22 cellular contexts compared by ENCODE assay signal in genomic region chrX:107755721-107756120, GRCh38. TPM values are rescaled to one million over a fixed set of nuclear protein-coding genes. Genes with fewer than 3 reads are reported as not detected.
DNase-seq lines count a peak whose midpoint lies in the region; ATAC-seq, FAIRE-seq and TF ChIP-seq lines count a peak whose summit lies in the region.
"Had no signal": no experiment of that assay in that cellular context is flagged by ENCODE, and none has a peak within 500 bp of the region (broad histone marks: within the 10 kb centered on the region; RNA-seq: fewer than 3 reads in every experiment).

No MANE protein-coding gene starts in this region.

- no peak for TF ChIP-seq EP300 in HepG2 (IDR thresholded peaks at IDR 0.05; ENCODE audit: low read depth in 2 of 2, low read length in 2 of 2)
- TF ChIP-seq EP300 in HepG2 (CRISPR knock-in tag; IDR thresholded peaks at IDR 0.05; ENCODE audit: borderline replicate concordance): no peak

- peaks cover 0 to 38% (median 27%) of the 10 kb centered on the region in 7 donors for H3K4me1 Mint-ChIP-seq in naive thymus-derived CD4-positive, alpha-beta T cell
- H3K4me1 Mint-ChIP-seq in T-helper 17 cell: peaks cover 8% of the 10 kb centered on the region

- H3K27ac ChIP-seq in liver (ENCODE audit: low read depth in 1 of 2, low read length in 2 of 2) (no peak overlapping the region), HepG2 (ENCODE audit: extremely low read length, insufficient read depth, low read length) (no peak overlapping the region), left ventricle myocardium inferior (replicated peaks) (peak overlapping the region; percentile 79), temporal lobe (ENCODE audit: low read depth, low read length) (peak overlapping the region; percentile 67), small intestine (ENCODE audit: low read depth in 1 of 2, low read length in 1 of 2) (no peak overlapping the region)
- H3K27ac ChIP-seq in naive thymus-derived CD4-positive, alpha-beta T cell (ENCODE audit: low read depth, low read length): no peak overlapping the region

- H3K27me3 ChIP-seq in liver (ENCODE audit: control insufficient read depth in 4 of 4, insufficient read depth in 4 of 4, low read length in 3 of 4) (no peaks in the 10 kb centered on the region), HepG2 (ENCODE audit: control insufficient read depth in 1 of 2, insufficient read depth in 2 of 2, low read length in 2 of 2) (no peaks in the 10 kb centered on the region), left ventricle myocardium inferior (ENCODE audit: low read depth) (no peaks in the 10 kb centered on the region), small intestine (ENCODE audit: control insufficient read depth in 2 of 2, insufficient read depth in 2 of 2, low read length in 2 of 2) (no peaks in the 10 kb centered on the region)
- H3K27me3 ChIP-seq in naive thymus-derived CD4-positive, alpha-beta T cell (ENCODE audit: control insufficient read depth in 2 of 2, insufficient read depth in 2 of 2, low read length in 2 of 2): no peaks in the 10 kb centered on the region

- no peaks in the 10 kb centered on the region for H3K79me2 ChIP-seq in HepG2 (ENCODE audit: insufficient read depth, low read length)

- no peak for TF ChIP-seq CTCF in liver (IDR thresholded peaks at IDR 0.05; ENCODE audit: low read depth, low read length, missing input control)
- no peak for TF ChIP-seq CTCF in HepG2 (CRISPR knock-in tag; IDR thresholded peaks at IDR 0.05)
- TF ChIP-seq CTCF in left ventricle myocardium inferior (IDR thresholded peaks at IDR 0.05; ENCODE audit: borderline replicate concordance): no peak

- intact Hi-C loops in HepG2 (cut with micrococcal nuclease; ENCODE audit: unreplicated experiment): no loop called here
- intact Hi-C loops in left ventricle myocardium inferior (cut with micrococcal nuclease): no loop called here
- intact Hi-C loops in naive thymus-derived CD4-positive, alpha-beta T cell (cut with micrococcal nuclease): no loop called here

- CTCF ChIA-PET in HepG2 (lab: Yijun Ruan, JAX; ENCODE audit: low intra/inter-chr PET ratio, low total read pairs): no interaction called here
- CTCF ChIA-PET in naive thymus-derived CD4-positive, alpha-beta T cell (lab: Charles Lee): no interaction called here

- peak overlapping the region in 5 of 9 donors; percentile 19 to 75 (median 23) for H3K27ac Mint-ChIP-seq in naive thymus-derived CD4-positive, alpha-beta T cell
- no peak overlapping the region for H3K27ac Mint-ChIP-seq in T-helper 17 cell
- H3K27ac Mint-ChIP-seq: CD8-positive, alpha-beta T cell; GM23338 had no signal

- H3K9ac ChIP-seq in liver (ENCODE audit: low read depth in 1 of 2, low read length in 2 of 2) (no peak overlapping the region), HepG2 (ENCODE audit: insufficient read depth, low read depth, low read length) (no peak overlapping the region)

- no peak overlapping the region for H2AFZ ChIP-seq in HepG2 (ENCODE audit: low read length)
- H2AFZ ChIP-seq: GM23338 had no signal

- no peak overlapping the region for H3K4me2 ChIP-seq in HepG2 (ENCODE audit: low read depth, low read length)
- H3K4me2 ChIP-seq: GM23338 had no signal

- 44% methylated on average over 3 of the region's 3 CpGs for WGBS in liver
- WGBS in HepG2 (ENCODE audit: low lambda C conversion rate): no CpG with 5 or more reads among the region's 3 CpGs
- WGBS in small intestine, 3 donors: 64 to 76% (median 67%) methylated on average over 3 of the region's 3 CpGs

- no peak for DNase-seq in HepG2 (ENCODE audit: low spot score)
- no peak for DNase-seq in left ventricle myocardium inferior
- DNase-seq in naive thymus-derived CD4-positive, alpha-beta T cell: no peak
- DNase-seq in small intestine: no peak
- no peak for DNase-seq in T-helper 17 cell
- DNase-seq: CD8-positive, alpha-beta T cell; DMS79; KG1; NCI-H1417 treated with DMSO at 0.1 percent for 48 hours; NCI-H1930; NCI-H2171 treated with DMSO at 0.1 percent for 48 hours; NCI-H774; RPMI8226 had no signal

- TF ChIP-seq POLR2A in HepG2 (IDR thresholded peaks at IDR 0.05; ENCODE audit: insufficient read depth in 1 of 2, low read depth in 2 of 2, low read length in 2 of 2): no peak

- in situ Hi-C loops in HepG2 (cut with HindIII; ENCODE audit: extremely low pct_ligation_motif_present, low pct_unique_long_range_greater_than_20kb): no loop called here

- no peak for FAIRE-seq in HepG2 (lab: Jason Lieb, UNC)
- FAIRE-seq in small intestine (lab: Jason Lieb, UNC): no peak
- FAIRE-seq: D721Med had no signal

- no peaks in the 10 kb centered on the region for H4K20me1 ChIP-seq in HepG2 (ENCODE audit: insufficient read depth, low read length)

- H3K36me3 Mint-ChIP-seq in naive thymus-derived CD4-positive, alpha-beta T cell: peaks cover 0 to 4% (median 0%) of the 10 kb centered on the region in 5 donors
- H3K36me3 Mint-ChIP-seq in T-helper 17 cell (ENCODE audit: low read depth): no peaks in the 10 kb centered on the region

- POLR2A ChIA-PET in HepG2 (lab: Yijun Ruan, JAX): no interaction called here
- POLR2A ChIA-PET in naive thymus-derived CD4-positive, alpha-beta T cell (lab: Charles Lee): interaction anchor here (1.6 to 2.0 kb wide), 2 partner anchors 12 to 13 kb away, joined by 4 to 12 read pairs; no protein-coding TSS in a partner anchor

- H3K4me3 ChIP-seq in liver (ENCODE audit: low read depth in 1 of 3, low read length in 3 of 3): no peak overlapping the region
- no peak overlapping the region for H3K4me3 ChIP-seq in HepG2 (replicated peaks in 1 of 3; ENCODE audit: insufficient read depth in 1 of 3, low read depth in 2 of 3, low read length in 3 of 3)
- no peak overlapping the region for H3K4me3 ChIP-seq in left ventricle myocardium inferior
- no peak overlapping the region for H3K4me3 ChIP-seq in naive thymus-derived CD4-positive, alpha-beta T cell (ENCODE audit: low read length)
- H3K4me3 ChIP-seq in small intestine (ENCODE audit: low read depth in 1 of 2, low read length in 2 of 2): no peak overlapping the region
- H3K4me3 ChIP-seq: GM23338 had no signal

- no TSS peak for BruUV-seq in HepG2 (replicated peaks; lab: Mats Ljungman, UMichigan)

- TF ChIP-seq RAD21 in liver (IDR thresholded peaks at IDR 0.05) (no peak), HepG2 (CRISPR knock-in tag; IDR thresholded peaks at IDR 0.05) (no peak)

- H3K9me3 Mint-ChIP-seq in naive thymus-derived CD4-positive, alpha-beta T cell: no peaks in the 10 kb centered on the region
- H3K9me3 Mint-ChIP-seq: CD8-positive, alpha-beta T cell; GM23338 had no signal

- no peaks in the 10 kb centered on the region for H3K27me3 Mint-ChIP-seq in naive thymus-derived CD4-positive, alpha-beta T cell
- no peaks in the 10 kb centered on the region for H3K27me3 Mint-ChIP-seq in T-helper 17 cell

- H3K4me3 Mint-ChIP-seq in naive thymus-derived CD4-positive, alpha-beta T cell: peak overlapping the region in 1 of 10 donors; percentile 37
- no peak overlapping the region for H3K4me3 Mint-ChIP-seq in T-helper 17 cell
- H3K4me3 Mint-ChIP-seq: CD8-positive, alpha-beta T cell; GM23338 had no signal

- peaks cover 0 to 6% (median 5%) of the 10 kb centered on the region in 4 donors for H3K4me1 ChIP-seq in liver (ENCODE audit: control insufficient read depth in 4 of 4, insufficient read depth in 4 of 4, low read length in 3 of 4)
- no peaks in the 10 kb centered on the region for H3K4me1 ChIP-seq in HepG2 (ENCODE audit: insufficient read depth, low read length)
- peaks cover 58% of the 10 kb centered on the region for H3K4me1 ChIP-seq in left ventricle myocardium inferior
- peaks cover 0 to 8% of the 10 kb centered on the region in 2 donors for H3K4me1 ChIP-seq in naive thymus-derived CD4-positive, alpha-beta T cell (ENCODE audit: control insufficient read depth in 2 of 2, insufficient read depth in 2 of 2, low read length in 2 of 2)
- H3K4me1 ChIP-seq in small intestine (ENCODE audit: control insufficient read depth in 2 of 2, insufficient read depth in 1 of 2, low read depth in 1 of 2, low read length in 1 of 2): no peaks in the 10 kb centered on the region

- H3K36me3 ChIP-seq in liver (ENCODE audit: control insufficient read depth in 4 of 4, insufficient read depth in 3 of 4, low read depth in 1 of 4, low read length in 3 of 4) (no peaks in the 10 kb centered on the region), HepG2 (replicated peaks in 1 of 2; ENCODE audit: control insufficient read depth in 1 of 2, insufficient read depth in 2 of 2, low read length in 2 of 2) (no peaks in the 10 kb centered on the region), left ventricle myocardium inferior (no peaks in the 10 kb centered on the region), small intestine (ENCODE audit: control insufficient read depth in 2 of 2, insufficient read depth in 2 of 2, low read length in 2 of 2) (no peaks in the 10 kb centered on the region)
- no peaks in the 10 kb centered on the region for H3K36me3 ChIP-seq in naive thymus-derived CD4-positive, alpha-beta T cell (ENCODE audit: control insufficient read depth in 2 of 3, insufficient read depth in 3 of 3, low read length in 3 of 3)

- ATAC-seq in HepG2: no peak
- ATAC-seq in naive thymus-derived CD4-positive, alpha-beta T cell: no peak
- ATAC-seq in GM21723 (IDR thresholded peaks at IDR 0.05; ENCODE audit: unreplicated experiment): no peak
- no peak for ATAC-seq in T-helper 17 cell
- ATAC-seq: CD8-positive, alpha-beta T cell; GM23338; HCT116 had no signal

- H3K9me3 ChIP-seq in liver (ENCODE audit: control insufficient read depth in 4 of 4, low read length in 3 of 4): no peaks in the 10 kb centered on the region
- no peaks in the 10 kb centered on the region for H3K9me3 ChIP-seq in HepG2 (ENCODE audit: low read length)
- H3K9me3 ChIP-seq in left ventricle myocardium inferior (replicated peaks): no peaks in the 10 kb centered on the region
- H3K9me3 ChIP-seq in naive thymus-derived CD4-positive, alpha-beta T cell (ENCODE audit: control insufficient read depth in 2 of 3, low read length in 3 of 3): no peaks in the 10 kb centered on the region
- H3K9me3 ChIP-seq in small intestine (ENCODE audit: control insufficient read depth, low read depth): no peaks in the 10 kb centered on the region
- H3K9me3 ChIP-seq in T-helper 17 cell (ENCODE audit: control insufficient read depth, low read length, poor library complexity, severe bottlenecking): no peaks in the 10 kb centered on the region

RNA-seq across cellular contexts. Expression of gene TSC22D3, which starts 19.9 kb away (rescaled TPM):
- total RNA-seq in liver (10 to 100 TPM; 10.5 to 66.2 TPM), HepG2 (2016; rRNA removed; fragmentation: Illumina TruSeq; extraction: Trizol) (0.42 and 0.82 TPM in 2 replicates), left ventricle myocardium inferior (58.9 TPM), temporal lobe (46.0 TPM), T-helper 17 cell (1,000 to 10,000 TPM; 1,559 to 2,031 TPM)
- polyA plus RNA-seq in liver (100 to 1,000 TPM in 1 of 2 donors, 10 to 100 TPM in 1; 30.1 to 128 TPM), HepG2 (2011; rRNA removed) (1.5 and 1.9 TPM in 2 replicates), small intestine (100 to 1,000 TPM; 117 to 244 (median 123) TPM)
- total RNA-seq in HepG2 (2016; cell fraction: cytosol; rRNA removed; fragmentation: Illumina TruSeq; extraction: Trizol; ENCODE audit: low read depth): 0.20 and 0.26 TPM in 2 replicates
- total RNA-seq in HepG2 (2016; cell fraction: insoluble cytoplasmic fraction; rRNA removed; fragmentation: Illumina TruSeq; extraction: Trizol): 0.88 and 1.1 TPM in 2 replicates
- 0.87 and 1.00 TPM in 2 replicates for total RNA-seq in HepG2 (2016; cell fraction: membrane; rRNA removed; fragmentation: Illumina TruSeq; extraction: Trizol)
- 0.96 and 1.3 TPM in 2 replicates for total RNA-seq in HepG2 (2016; cell fraction: nucleus; rRNA removed; fragmentation: Illumina TruSeq; extraction: Trizol)
- polyA plus RNA-seq in HepG2 (2011; cell fraction: cytosol; rRNA removed): 1.5 and 2.0 TPM in 2 replicates
- 2.1 and 3.0 TPM in 2 replicates for polyA plus RNA-seq in HepG2 (2011; cell fraction: nucleus; rRNA removed)
- polyA plus RNA-seq in HepG2 (2012): 0.66 and 5.9 TPM in 2 replicates
- polyA plus RNA-seq in HepG2 (2016; cell fraction: cytosol; fragmentation: Illumina TruSeq; extraction: Trizol; ENCODE audit: low read depth): 0.26 and 0.36 TPM in 2 replicates
- polyA plus RNA-seq in HepG2 (2016; cell fraction: insoluble cytoplasmic fraction; fragmentation: Illumina TruSeq; extraction: Trizol; ENCODE audit: low read depth): 0.88 and 1.0 TPM in 2 replicates
- 0.31 and 0.46 TPM in 2 replicates for polyA plus RNA-seq in HepG2 (2016; cell fraction: membrane; fragmentation: Illumina TruSeq; extraction: Trizol; ENCODE audit: low read depth)
- polyA plus RNA-seq in HepG2 (2016; cell fraction: nucleus; fragmentation: Illumina TruSeq; extraction: Trizol; ENCODE audit: insufficient read depth, low read depth): 0.88 and 0.94 TPM in 2 replicates
- polyA minus RNA-seq in HepG2 (2011; rRNA and poly(A)+ RNA removed; ENCODE audit: low replicate concordance): 0.92 and 43.9 TPM in 2 replicates
- polyA minus RNA-seq in HepG2 (2011; cell fraction: cytosol; rRNA and poly(A)+ RNA removed): 2.8 and 3.3 TPM in 2 replicates
- polyA minus RNA-seq in HepG2 (2011; cell fraction: nucleus; rRNA and poly(A)+ RNA removed): 3.6 and 5.1 TPM in 2 replicates
- 1,000 to 10,000 TPM in 2 of 5 experiments, 100 to 1,000 TPM in 2, 10 to 100 TPM in 1; 44.2 to 1,917 (median 255) TPM for total RNA-seq in naive thymus-derived CD4-positive, alpha-beta T cell
- polyA plus RNA-seq in naive thymus-derived CD4-positive, alpha-beta T cell: 100 to 1,000 TPM; 383 to 690 TPM

RNA-seq across cellular contexts. Expression of gene NCBP2L, which starts 21.8 kb away (rescaled TPM):
- total RNA-seq in liver (under 1 TPM in 1 of 2 donors, not detected in 1; 0.08 TPM), HepG2 (2016; rRNA removed; fragmentation: Illumina TruSeq; extraction: Trizol) (not detected in 2 replicates), left ventricle myocardium inferior (not detected), temporal lobe (not detected), T-helper 17 cell (under 1 TPM in 1 of 2 donors, not detected in 1; 0.21 TPM)
- polyA plus RNA-seq in liver (under 1 TPM; 0.02 to 0.24 TPM), HepG2 (2011; rRNA removed) (not detected in 2 replicates), small intestine (under 1 TPM in 1 of 3 donors, not detected in 2; 0.10 TPM)
- total RNA-seq in HepG2 (2016; cell fraction: cytosol; rRNA removed; fragmentation: Illumina TruSeq; extraction: Trizol; ENCODE audit: low read depth): not detected in 2 replicates
- total RNA-seq in HepG2 (2016; cell fraction: insoluble cytoplasmic fraction; rRNA removed; fragmentation: Illumina TruSeq; extraction: Trizol): not detected in 2 replicates
- total RNA-seq in HepG2 (2016; cell fraction: membrane; rRNA removed; fragmentation: Illumina TruSeq; extraction: Trizol): not detected in 2 replicates
- not detected in 2 replicates for total RNA-seq in HepG2 (2016; cell fraction: nucleus; rRNA removed; fragmentation: Illumina TruSeq; extraction: Trizol)
- not detected in 2 replicates for polyA plus RNA-seq in HepG2 (2011; cell fraction: cytosol; rRNA removed)
- not detected in 2 replicates for polyA plus RNA-seq in HepG2 (2011; cell fraction: nucleus; rRNA removed)
- polyA plus RNA-seq in HepG2 (2012): not detected in 2 replicates
- not detected in 2 replicates for polyA plus RNA-seq in HepG2 (2016; cell fraction: cytosol; fragmentation: Illumina TruSeq; extraction: Trizol; ENCODE audit: low read depth)
- not detected in 2 replicates for polyA plus RNA-seq in HepG2 (2016; cell fraction: insoluble cytoplasmic fraction; fragmentation: Illumina TruSeq; extraction: Trizol; ENCODE audit: low read depth)
- not detected in 2 replicates for polyA plus RNA-seq in HepG2 (2016; cell fraction: membrane; fragmentation: Illumina TruSeq; extraction: Trizol; ENCODE audit: low read depth)
- polyA plus RNA-seq in HepG2 (2016; cell fraction: nucleus; fragmentation: Illumina TruSeq; extraction: Trizol; ENCODE audit: insufficient read depth, low read depth): not detected in 2 replicates
- polyA minus RNA-seq in HepG2 (2011; rRNA and poly(A)+ RNA removed; ENCODE audit: low replicate concordance): not detected in 2 replicates
- not detected in 2 replicates for polyA minus RNA-seq in HepG2 (2011; cell fraction: cytosol; rRNA and poly(A)+ RNA removed)
- polyA minus RNA-seq in HepG2 (2011; cell fraction: nucleus; rRNA and poly(A)+ RNA removed): not detected in 2 replicates
- total RNA-seq in naive thymus-derived CD4-positive, alpha-beta T cell: not detected
- under 1 TPM in 1 of 2 donors, not detected in 1; 0.09 TPM for polyA plus RNA-seq in naive thymus-derived CD4-positive, alpha-beta T cell
- total RNA-seq: A172; CD8-positive, alpha-beta T cell; GM23338; NCI-H460 had no signal
- polyA plus RNA-seq: BJ, GM23338 had no signal

Comparison
In these comparisons a context has a peak if more than half of its experiments do, and no peak if none do; other contexts are left out.
1. RNA of gene TSC22D3, which starts 19.9 kb away (total RNA-seq): 1,559 to 2,031 TPM in T-helper 17 cell, 44.2 to 1,917 TPM in naive thymus-derived CD4-positive, alpha-beta T cell, 10.5 to 66.2 TPM in liver, 58.9 TPM in left ventricle myocardium inferior (single experiment) and 46.0 TPM in temporal lobe (single experiment); 0.20 to 1.3 TPM in HepG2; every median in the first group is over 4 times any median in the second.
2. H3K27ac ChIP-seq: peak in left ventricle myocardium inferior (single experiment) and temporal lobe (single experiment); none in liver (0 of 2), HepG2 (single experiment), naive thymus-derived CD4-positive, alpha-beta T cell (single experiment) and small intestine (0 of 2).